Comparison of ENCODE assay signal across 9 cellular contexts in genomic region chr11:85718991-85719807, GRCh38. TPM values are rescaled to one million over a fixed set of nuclear protein-coding genes. Genes with fewer than 3 reads are reported as not detected.
DNase-seq lines count a peak whose midpoint lies in the region; ATAC-seq and TF ChIP-seq lines count a peak whose summit lies in the region.
"Had no signal": no experiment of that assay in that cellular context is flagged by ENCODE, and none has a peak within 500 bp of the region (broad histone marks: within the 10 kb centered on the region; RNA-seq: fewer than 3 reads in every experiment).

No MANE protein-coding gene starts in this region.

- no peak for ATAC-seq in GM21717 (IDR thresholded peaks at IDR 0.05; ENCODE audit: unreplicated experiment)

- POLR2A ChIA-PET in HEK293T (lab: Yijun Ruan, JAX), result no interaction called here

- no peak for TF ChIP-seq POLR2A in breast epithelium (IDR thresholded peaks at IDR 0.05)

- peak overlapping the region; percentile 35 for H3K4me3 ChIP-seq in HFF-Myc (replicated peaks; ENCODE audit: low read depth, low read length)
- peak overlapping the region; percentile 9 to 46 (median 12) for H3K4me3 ChIP-seq in breast epithelium
- H3K4me3 ChIP-seq in iPS-15b (ENCODE audit: low read depth, low read length), result peak overlapping the region; percentile 30
- no peak overlapping the region for H3K4me3 ChIP-seq in smooth muscle cell

- H3K27ac ChIP-seq in breast epithelium (peak overlapping the region in 1 of 2 donors; percentile 70), smooth muscle cell (ENCODE audit: low read depth) (peak overlapping the region; percentile 80)

- H3K36me3 ChIP-seq in breast epithelium, result no peaks in the 10 kb centered on the region
- H3K36me3 ChIP-seq in iPS-15b (ENCODE audit: control insufficient read depth, insufficient read depth, low read length), result no peaks in the 10 kb centered on the region
- no peaks in the 10 kb centered on the region for H3K36me3 ChIP-seq in smooth muscle cell (ENCODE audit: low read depth)

- intact Hi-C loops in breast epithelium (cut with DNase I; ENCODE audit: low total_unique reads), result no loop called here

- H3K79me2 ChIP-seq in smooth muscle cell (ENCODE audit: low read depth), result no peaks in the 10 kb centered on the region

- H3K9ac ChIP-seq in iPS-15b (ENCODE audit: low read depth, low read length) (no peak overlapping the region), smooth muscle cell (ENCODE audit: low read depth) (peak overlapping the region; percentile 7)

- peak overlapping the region; percentile 57 for H3K4me2 ChIP-seq in smooth muscle cell

- TF ChIP-seq CTCF in HFF-Myc (IDR thresholded peaks at IDR 0.05; ENCODE audit: low read depth, low read length, missing control alignments) (no peak), breast epithelium (IDR thresholded peaks at IDR 0.05) (no peak), smooth muscle cell (IDR thresholded peaks at IDR 0.05; ENCODE audit: borderline replicate concordance, insufficient read depth, poor library complexity, severe bottlenecking) (no peak)

- CTCF ChIA-PET in HEK293T (lab: Yijun Ruan, JAX), result interaction anchor here (0.7 kb wide), 1 partner anchor 90 kb away, joined by 3 read pairs; no protein-coding TSS in a partner anchor

- H2AFZ ChIP-seq in smooth muscle cell (ENCODE audit: low read depth), result peak overlapping the region; percentile 38

- H3K4me1 ChIP-seq in breast epithelium (no peaks in the 10 kb centered on the region), iPS-15b (ENCODE audit: control insufficient read depth, insufficient read depth, low read length) (peaks cover 19% of the 10 kb centered on the region), smooth muscle cell (ENCODE audit: low read depth) (peaks cover 32% of the 10 kb centered on the region)

- H4K20me1 ChIP-seq in smooth muscle cell (ENCODE audit: low read depth), result no peaks in the 10 kb centered on the region

- H3F3A ChIP-seq in smooth muscle cell (ENCODE audit: low read depth), result peaks cover 11% of the 10 kb centered on the region

- H3K9me3 ChIP-seq in breast epithelium (no peaks in the 10 kb centered on the region), iPS-15b (ENCODE audit: control insufficient read depth, insufficient read depth, low read length) (no peaks in the 10 kb centered on the region), smooth muscle cell (replicated peaks; ENCODE audit: low read depth) (no peaks in the 10 kb centered on the region)

- WGBS in smooth muscle cell (ENCODE audit: low lambda C conversion rate), result 12% methylated on average over 10 of the region's 10 CpGs

- no peaks in the 10 kb centered on the region for H3K27me3 ChIP-seq in breast epithelium
- H3K27me3 ChIP-seq in iPS-15b (ENCODE audit: control insufficient read depth, insufficient read depth, low read length), result no peaks in the 10 kb centered on the region
- H3K27me3 ChIP-seq in smooth muscle cell (ENCODE audit: low read depth), result no peaks in the 10 kb centered on the region

- DNase-seq in HFF-Myc (ENCODE audit: extremely low read depth, low read depth) (peak; percentile 95), breast epithelium (ENCODE audit: low spot score in 2 of 2) (no peak), smooth muscle cell (lab: John Stamatoyannopoulos, UW; ENCODE audit: unreplicated experiment) (no peak), CD1c-positive myeloid dendritic cell (ENCODE audit: extremely low spot score) (no peak), HEK293T (ENCODE audit: extremely low spot score) (no peak)
- no peak for DNase-seq in activated CD4-positive, alpha-beta T cell treated with anti-CD3 and anti-CD28 coated beads, Interleukin-2, amount 50 U/mL, for 48 hours

TF ChIP-seq in HEK293T, 16 proteins besides CTCF, POLR2A, EP300 and RAD21:
- TF ChIP-seq SUZ12 (IDR thresholded peaks at IDR 0.05), result no peak
- no peak for TF ChIP-seq LEF1 (IDR thresholded peaks at IDR 0.05; ENCODE audit: borderline replicate concordance)

RNA-seq across cellular contexts. Expression of gene CCDC89, which starts 33.2 kb away (rescaled TPM):
- total RNA-seq in breast epithelium, result 1 to 10 TPM; 1.6 to 2.6 (median 2.6) TPM
- 0.13 TPM in 1 of 2 replicates, not detected in the other for total RNA-seq in smooth muscle cell
- polyA plus RNA-seq in smooth muscle cell, result not detected in 2 replicates
- polyA plus RNA-seq: IgD-negative memory B cell had no signal

RNA-seq across cellular contexts. Expression of gene CREBZF, which starts 54.3 kb away (rescaled TPM):
- total RNA-seq in breast epithelium, result 100 to 1,000 TPM in 2 of 3 donors, 10 to 100 TPM in 1; 49.6 to 120 (median 107) TPM
- total RNA-seq in smooth muscle cell, result 33.9 and 44.3 TPM in 2 replicates
- polyA plus RNA-seq in smooth muscle cell, result 25.1 and 31.1 TPM in 2 replicates
